In genomic region chr21:29514652-29515247, GRCh38 we compare ENCODE assay signal across 11 cellular contexts.
"Had no signal": no experiment of that assay in that cellular context is flagged by ENCODE, and none has a peak within 500 bp of the region (broad histone marks: within the 10 kb centered on the region; RNA-seq: fewer than 3 reads in every experiment).

No MANE protein-coding gene starts in this region.

- H3K4me3 ChIP-seq: GM23248, GM23338, HAP-1 had no signal

- DNase-seq: GM23248, GOT3, H7, H9, HCEC 1CT, HFFc6 had no signal

- H3K4me2 ChIP-seq: GM23338 had no signal

- FAIRE-seq: H1, H54 had no signal

- H3K9ac ChIP-seq: GM23248 had no signal

- ATAC-seq: GM23338, HCT116 had no signal

- H2AFZ ChIP-seq: GM23248, GM23338 had no signal

- H3K36me3 ChIP-seq: HAP-1 had no signal

- H3K4me1 ChIP-seq: HAP-1 had no signal

- H3K27ac ChIP-seq: GM23248 had no signal
